ENCODE assay signal across 1 cellular context in the genomic region with DNA sequence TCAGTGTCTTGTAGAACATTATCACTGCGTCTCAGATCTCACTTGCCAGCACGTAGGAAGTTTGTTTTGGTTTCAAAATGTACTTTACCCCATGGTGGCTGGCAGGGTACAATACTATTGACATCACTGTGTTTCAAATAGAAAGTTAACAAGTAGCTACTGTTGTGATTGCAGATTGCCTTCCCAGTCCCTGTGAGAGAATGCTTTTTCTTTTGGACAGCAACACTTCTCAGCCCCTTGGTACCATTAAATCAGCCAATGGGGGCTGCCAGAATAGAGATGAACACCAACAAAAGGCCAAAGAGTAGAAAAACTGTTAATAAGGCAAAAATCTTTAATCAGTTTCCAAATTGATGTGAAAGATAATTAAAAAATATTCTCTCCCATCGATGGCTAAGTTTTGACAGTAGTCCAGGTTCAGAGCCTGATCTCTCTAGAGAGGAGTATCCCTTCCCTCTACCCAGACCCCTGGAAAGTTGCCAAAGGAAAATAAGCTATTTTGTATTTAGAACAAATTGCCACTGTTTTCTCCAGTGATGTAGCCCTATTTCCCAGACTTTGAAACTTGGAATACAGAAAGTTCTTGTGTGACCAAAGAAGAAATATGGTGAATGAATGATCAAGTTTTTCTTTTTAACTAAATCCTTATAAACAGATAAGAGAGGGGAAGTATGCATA.
TF ChIP-seq lines count a peak whose summit lies in the region.

No MANE protein-coding gene starts in this region.

TF ChIP-seq in HEK293, 187 proteins besides CTCF, POLR2A, EP300 and RAD21 (continued from another document):
- TF ChIP-seq REST (tag by site-specific recombination; IDR thresholded peaks at IDR 0.05): peak; percentile 89
- TF ChIP-seq PRDM6 (tag by site-specific recombination; IDR thresholded peaks at IDR 0.05): peak; percentile 43
- TF ChIP-seq ZEB2 (tag by site-specific recombination; IDR thresholded peaks at IDR 0.05): peak; percentile 59; the same call in 1 of the 2 replicates
- peak; percentile 80 for TF ChIP-seq ZBTB17 (tag by site-specific recombination; IDR thresholded peaks at IDR 0.05)
- TF ChIP-seq GFI1B (tag by site-specific recombination; IDR thresholded peaks at IDR 0.05): 0 out of 2 replicates have a peak, but pooled peaks have one; percentile 33
- TF ChIP-seq ZFP69B (tag by site-specific recombination; IDR thresholded peaks at IDR 0.05): 0 out of 2 replicates have a peak, but pooled peaks have one; percentile 11
- no peak for TF ChIP-seq ZNF792 (tag by site-specific recombination; IDR thresholded peaks at IDR 0.05)
- TF ChIP-seq FEZF1 (tag by site-specific recombination; IDR thresholded peaks at IDR 0.05): peak; percentile 22; the same call in 1 of the 2 replicates
- TF ChIP-seq WT1 (tag by site-specific recombination; IDR thresholded peaks at IDR 0.05): 0 out of 2 replicates have a peak, but pooled peaks have one; percentile 11
- 0 out of 2 replicates have a peak, but pooled peaks have one; percentile 31 for TF ChIP-seq ZIC2 (tag by site-specific recombination; IDR thresholded peaks at IDR 0.05)
- TF ChIP-seq ZNF558 (tag by site-specific recombination; IDR thresholded peaks at IDR 0.05): no peak
- peak; percentile 97 for TF ChIP-seq GLIS1 (tag by site-specific recombination; IDR thresholded peaks at IDR 0.05)
- peak; percentile 85 for TF ChIP-seq ZNF600 (tag by site-specific recombination; IDR thresholded peaks at IDR 0.05)
- TF ChIP-seq SCRT2 (tag by site-specific recombination; IDR thresholded peaks at IDR 0.05): peak; percentile 70
- peak; percentile 45; the same call in 1 of the 2 replicates for TF ChIP-seq ZNF660 (tag by site-specific recombination; IDR thresholded peaks at IDR 0.05)
- TF ChIP-seq ZFP3 (tag by site-specific recombination; IDR thresholded peaks at IDR 0.05; ENCODE audit: low read depth): no peak
- TF ChIP-seq YY2 (tag by site-specific recombination; IDR thresholded peaks at IDR 0.05): no peak
- 0 out of 2 replicates have a peak, but pooled peaks have one; percentile 31 for TF ChIP-seq ZNF629 (tag by site-specific recombination; IDR thresholded peaks at IDR 0.05)
- TF ChIP-seq ZNF157 (tag by site-specific recombination; IDR thresholded peaks at IDR 0.05): no peak
- TF ChIP-seq TRIM28 (IDR thresholded peaks at IDR 0.05; ENCODE audit: borderline replicate concordance, low read length): 0 out of 2 replicates have a peak, but pooled peaks have one; percentile 40
- TF ChIP-seq ZNF677 (tag by site-specific recombination; IDR thresholded peaks at IDR 0.05): no peak
- no peak for TF ChIP-seq ZNF548 (tag by site-specific recombination; IDR thresholded peaks at IDR 0.05)
TF ChIP-seq in HEK293: peak in this region for 16.
